ENCODE assay signal across 26 cellular contexts in the genomic region with DNA sequence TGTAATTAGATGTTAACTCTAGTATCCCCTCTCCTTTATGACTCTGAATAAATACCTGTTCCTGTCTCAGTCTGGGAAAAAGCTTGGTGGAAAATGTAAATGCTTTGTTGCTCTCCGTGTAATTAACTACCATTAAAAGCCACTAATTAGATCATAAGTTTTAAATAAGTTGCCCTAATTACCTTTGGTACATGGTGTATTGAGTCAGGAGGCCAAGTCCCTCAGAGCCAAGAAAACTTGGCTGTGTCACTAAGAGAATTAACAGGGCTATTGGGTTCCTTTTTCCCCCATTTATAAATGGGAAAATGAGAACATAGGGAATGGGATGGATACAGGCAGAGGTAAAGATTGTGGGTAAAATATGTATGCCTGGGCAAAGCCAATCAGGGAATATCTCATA.
"Had no signal": no experiment of that assay in that cellular context is flagged by ENCODE, and none has a peak within 500 bp of the region (broad histone marks: within the 10 kb centered on the region; RNA-seq: fewer than 3 reads in every experiment).

No MANE protein-coding gene starts in this region.

- H3K27me3 Mint-ChIP-seq: activated CD4-positive, alpha-beta memory T cell treated with anti-CD3 and anti-CD28 coated beads, Interleukin-2, amount 10 ng/mL, durations not matched to agents 7 days and 5 days; activated naive CD8-positive, alpha-beta T cell treated with anti-CD3 and anti-CD28 coated beads, Interleukin-2, amount 10 ng/mL, durations not matched to agents 7 days and 5 days had no signal

- H3K27ac Mint-ChIP-seq: activated CD4-positive, alpha-beta memory T cell treated with anti-CD3 and anti-CD28 coated beads, Interleukin-2, amount 10 ng/mL, durations not matched to agents 7 days and 5 days; activated CD4-positive, alpha-beta T cell treated with anti-CD3 and anti-CD28 coated beads for 36 hours; activated naive CD8-positive, alpha-beta T cell treated with anti-CD3 and anti-CD28 coated beads, Interleukin-2, amount 10 ng/mL, durations not matched to agents 7 days and 5 days; activated T-helper 2 cell treated with anti-CD3 and anti-CD28 coated beads, Interferon-gamma antibody, Interleukin-2, Interleukin-4, amounts not matched to agents 10 μg/mL and 5 μg/mL and 100 μg/mL, durations not matched to agents 14 hours and 24 hours and 36 hours had no signal

- DNase-seq: activated CD4-positive, alpha-beta memory T cell treated with anti-CD3 and anti-CD28 coated beads, Interleukin-2, amount 10 ng/mL, durations not matched to agents 7 days and 5 days; activated CD4-positive, alpha-beta T cell treated with anti-CD3 and anti-CD28 coated beads for 36 hours; activated CD4-positive, alpha-beta T cell treated with anti-CD3 and anti-CD28 coated beads, Interleukin-2, amount 50 U/mL, for 1 hour; activated CD4-positive, CD25-positive, alpha-beta regulatory T cell; activated gamma-delta T cell treated with Interleukin-2 at 50 U/mL for 16 hours; activated naive CD4-positive, alpha-beta T cell treated with anti-CD3 and anti-CD28 coated beads, Interleukin-2, amount 50 U/mL, for 16 hours; activated naive CD8-positive, alpha-beta T cell treated with anti-CD3 and anti-CD28 coated beads, Interleukin-2, amount 10 ng/mL, durations not matched to agents 7 days and 5 days; activated T-cell treated with anti-CD3 and anti-CD28 coated beads for 4 hours; activated T-cell treated with anti-CD3 and anti-CD28 coated beads, Interleukin-2, amount 50 U/mL, for 48 hours; adrenal gland; anterior cingulate cortex; IMR-90; Kasumi-1; KBM-7; NCI-H146; NCI-H187 treated with DMSO at 0.1 percent for 48 hours; NCI-H345; NCI-H510A; NCI-H526 treated with DMSO at 0.1 percent for 48 hours; OCI-M1; Right ventricle myocardium superior; SJCRH30; SK-N-SH; T-helper 1 cell had no signal

- H3K36me3 Mint-ChIP-seq: activated naive CD8-positive, alpha-beta T cell treated with anti-CD3 and anti-CD28 coated beads, Interleukin-2, amount 10 ng/mL, durations not matched to agents 7 days and 5 days had no signal

- ATAC-seq: activated CD4-positive, alpha-beta T cell treated with anti-CD3 and anti-CD28 coated beads for 36 hours; Panc1 had no signal

- H3K9me3 Mint-ChIP-seq: activated T-helper 2 cell treated with anti-CD3 and anti-CD28 coated beads, Interferon-gamma antibody, Interleukin-2, Interleukin-4, amounts not matched to agents 10 μg/mL and 5 μg/mL and 100 μg/mL, durations not matched to agents 14 hours and 24 hours and 36 hours had no signal

- H3K4me3 Mint-ChIP-seq: activated CD4-positive, alpha-beta memory T cell treated with anti-CD3 and anti-CD28 coated beads, Interleukin-2, amount 10 ng/mL, durations not matched to agents 7 days and 5 days; activated CD4-positive, alpha-beta T cell treated with anti-CD3 and anti-CD28 coated beads for 36 hours; activated naive CD8-positive, alpha-beta T cell treated with anti-CD3 and anti-CD28 coated beads, Interleukin-2, amount 10 ng/mL, durations not matched to agents 7 days and 5 days had no signal

- H3K4me1 Mint-ChIP-seq: activated CD4-positive, alpha-beta memory T cell treated with anti-CD3 and anti-CD28 coated beads, Interleukin-2, amount 10 ng/mL, durations not matched to agents 7 days and 5 days; activated CD4-positive, alpha-beta T cell treated with anti-CD3 and anti-CD28 coated beads for 36 hours; activated naive CD8-positive, alpha-beta T cell treated with anti-CD3 and anti-CD28 coated beads, Interleukin-2, amount 10 ng/mL, durations not matched to agents 7 days and 5 days had no signal
